In genomic region chr18:58161659-58162058, GRCh38 we compare ENCODE assay signal across 13 cellular contexts.
DNase-seq lines count a peak whose midpoint lies in the region; ATAC-seq and TF ChIP-seq lines count a peak whose summit lies in the region.
"Had no signal": no experiment of that assay in that cellular context is flagged by ENCODE, and none has a peak within 500 bp of the region (broad histone marks: within the 10 kb centered on the region; RNA-seq: fewer than 3 reads in every experiment).

No MANE protein-coding gene starts in this region.

- peaks cover 9% of the 10 kb centered on the region for H3K79me1 ChIP-seq in trophoblast cell (ENCODE audit: low read length)

- no peak overlapping the region for H4K8ac ChIP-seq in trophoblast cell (ENCODE audit: low read depth, low read length)

- POLR2A ChIA-PET in Panc1 (lab: Charles Lee), result no interaction called here
- POLR2A ChIA-PET in PC-9 (lab: Charles Lee; ENCODE audit: unreplicated experiment), result no interaction called here

- in situ Hi-C loops in Panc1 (cut with HindIII; ENCODE audit: low pct_unique_long_range_greater_than_20kb, low sequenced_read_pairs), result no loop called here

- peak overlapping the region; percentile 17; the same call in 1 of the 2 replicates for H3K27ac ChIP-seq in Panc1 (ENCODE audit: low read length)
- no peak overlapping the region for H3K27ac ChIP-seq in trophoblast cell (ENCODE audit: low read depth, low read length)
- no peak overlapping the region for H3K27ac ChIP-seq in PC-9
- H3K27ac ChIP-seq in coronary artery, result no peak overlapping the region

- no peak for TF ChIP-seq CTCF in Panc1 (IDR thresholded peaks at IDR 0.05)
- TF ChIP-seq CTCF in endothelial cell (IDR thresholded peaks at IDR 0.05; ENCODE audit: unreplicated experiment), result no peak
- TF ChIP-seq CTCF in PC-9 (conservative IDR thresholded peaks at IDR 0.05), result no peak
- TF ChIP-seq CTCF in coronary artery (IDR thresholded peaks at IDR 0.05), result no peak

- peaks cover 3% of the 10 kb centered on the region for H3K36me3 Mint-ChIP-seq in endothelial cell (ENCODE audit: low read depth, unreplicated experiment)
- H3K36me3 Mint-ChIP-seq: activated naive CD4-positive, alpha-beta T cell treated with anti-CD3 and anti-CD28 coated beads, Interleukin-2, amount 50 U/mL, for 24 hours had no signal

- no peak overlapping the region for H3K9ac ChIP-seq in trophoblast cell (ENCODE audit: low read length)

- BruUV-seq in Panc1 (replicated peaks; lab: Mats Ljungman, UMichigan), result no TSS peak
- BruUV-seq in PC-9 (replicated peaks; lab: Mats Ljungman, UMichigan), result no TSS peak

- H3K27me3 ChIP-seq in Panc1 (ENCODE audit: control insufficient read depth, insufficient read depth, low read length), result no peaks in the 10 kb centered on the region
- no peaks in the 10 kb centered on the region for H3K27me3 ChIP-seq in trophoblast cell (ENCODE audit: insufficient read depth, low read length)
- no peaks in the 10 kb centered on the region for H3K27me3 ChIP-seq in PC-9 (ENCODE audit: insufficient read depth, low read depth)

- no peaks in the 10 kb centered on the region for H3K79me2 ChIP-seq in trophoblast cell (ENCODE audit: control insufficient read depth, insufficient read depth, low read length, poor library complexity)
- peaks cover 59% of the 10 kb centered on the region; the same call in 1 of the 2 replicates for H3K79me2 ChIP-seq in PC-9 (ENCODE audit: low read depth)

- H3K18ac ChIP-seq in trophoblast cell (ENCODE audit: low read length), result no peak overlapping the region

- ATAC-seq in Panc1, result no peak

- no peak overlapping the region for H3K4me3 ChIP-seq in Panc1 (ENCODE audit: low read depth in 2 of 2, low read length in 2 of 2)
- no peak overlapping the region for H3K4me3 ChIP-seq in trophoblast cell (ENCODE audit: low read depth, low read length)
- H3K4me3 ChIP-seq in PC-9, result no peak overlapping the region
- H3K4me3 ChIP-seq in coronary artery, result no peak overlapping the region

- H3K4me2 ChIP-seq in trophoblast cell (ENCODE audit: low read length) (peak overlapping the region; percentile 38), PC-9 (no peak overlapping the region)

- intact Hi-C loops in Panc1 (cut with micrococcal nuclease; ENCODE audit: unreplicated experiment), result no loop called here
- intact Hi-C loops in PC-9 (cut with micrococcal nuclease; ENCODE audit: unreplicated experiment), result no loop called here

- no peak overlapping the region for H3K23ac ChIP-seq in trophoblast cell (ENCODE audit: low read length)

- CTCF ChIA-PET in Panc1 (lab: Charles Lee), result no interaction called here
- CTCF ChIA-PET in PC-9 (lab: Charles Lee), result no interaction called here

- no peaks in the 10 kb centered on the region for H4K20me1 ChIP-seq in PC-9 (ENCODE audit: insufficient read depth)

- no peak overlapping the region for H4K91ac ChIP-seq in trophoblast cell (ENCODE audit: low read depth, low read length)

- H3K14ac ChIP-seq in trophoblast cell (ENCODE audit: low read length), result no peak overlapping the region

- H3K4me1 ChIP-seq in Panc1 (ENCODE audit: control insufficient read depth, insufficient read depth, low read length) (no peaks in the 10 kb centered on the region), trophoblast cell (ENCODE audit: control insufficient read depth in 1 of 2, insufficient read depth in 2 of 2, low read length in 2 of 2) (peaks cover 6 to 7% of the 10 kb centered on the region in 2 experiments), PC-9 (replicated peaks; ENCODE audit: insufficient read depth) (no peaks in the 10 kb centered on the region)

- H2BK120ac ChIP-seq in trophoblast cell (ENCODE audit: insufficient read depth, low read length, poor library complexity), result no peak overlapping the region

- no peak overlapping the region for H2BK12ac ChIP-seq in trophoblast cell (ENCODE audit: low read length)

- no peak overlapping the region for H3K27ac Mint-ChIP-seq in endothelial cell (ENCODE audit: unreplicated experiment)
- H3K27ac Mint-ChIP-seq: activated naive CD4-positive, alpha-beta T cell treated with anti-CD3 and anti-CD28 coated beads, Interleukin-2, amount 50 U/mL, for 24 hours had no signal

- peaks cover 18% of the 10 kb centered on the region for H3K4me1 Mint-ChIP-seq in endothelial cell (ENCODE audit: unreplicated experiment)
- H3K4me1 Mint-ChIP-seq: activated naive CD4-positive, alpha-beta T cell treated with anti-CD3 and anti-CD28 coated beads, Interleukin-2, amount 50 U/mL, for 24 hours had no signal

- H3K27me3 Mint-ChIP-seq in endothelial cell (ENCODE audit: unreplicated experiment), result no peaks in the 10 kb centered on the region

- WGBS in trophoblast cell (ENCODE audit: extremely low coverage, insufficient coverage, insufficient read length), result no CpG with 5 or more reads among the region's 3 CpGs

- no peak overlapping the region for H2AFZ ChIP-seq in trophoblast cell (ENCODE audit: insufficient read depth, low read length, poor library complexity)
- no peak overlapping the region for H2AFZ ChIP-seq in PC-9

- H3K9me3 ChIP-seq in Panc1 (ENCODE audit: control insufficient read depth, insufficient read depth, low read depth, low read length), result no peaks in the 10 kb centered on the region
- H3K9me3 ChIP-seq in trophoblast cell (ENCODE audit: insufficient read depth, low read depth, low read length), result no peaks in the 10 kb centered on the region
- no peaks in the 10 kb centered on the region for H3K9me3 ChIP-seq in PC-9 (ENCODE audit: insufficient read depth, low read depth)

- peak; percentile 41 for DNase-seq in NCI-H146 (lab: John Stamatoyannopoulos, UW)
- DNase-seq in NCI-H146 treated with DMSO at 0.1 percent for 48 hours (lab: John Stamatoyannopoulos, UW; ENCODE audit: unreplicated experiment), result no peak
- no peak for DNase-seq in Panc1 (ENCODE audit: low read depth, low spot score)
- DNase-seq in endothelial cell (ENCODE audit: low spot score), result peak; percentile 17
- DNase-seq in trophoblast cell, result peak; percentile 31 to 69
- DNase-seq in PC-9, result no peak
- DNase-seq in coronary artery (ENCODE audit: low spot score), result no peak
- no peak for DNase-seq in ureter (ENCODE audit: low spot score)
- DNase-seq: Calu3, mammary epithelial cell, NCI-H1092, T-helper 2 cell had no signal

- H3F3A ChIP-seq in PC-9 (ENCODE audit: insufficient read depth, low read depth), result peaks cover 15% of the 10 kb centered on the region

- H3K4me3 Mint-ChIP-seq in endothelial cell (ENCODE audit: unreplicated experiment), result peak overlapping the region; percentile 82
- H3K4me3 Mint-ChIP-seq: activated naive CD4-positive, alpha-beta T cell treated with anti-CD3 and anti-CD28 coated beads, Interleukin-2, amount 50 U/mL, for 24 hours had no signal

- H4K12ac ChIP-seq in trophoblast cell (ENCODE audit: low read depth, low read length), result no peak overlapping the region

- H3K4ac ChIP-seq in trophoblast cell (ENCODE audit: low read depth, low read length), result no peak overlapping the region

- no peak overlapping the region for H2BK5ac ChIP-seq in trophoblast cell (ENCODE audit: low read depth, low read length, poor library complexity)

- H3K36me3 ChIP-seq in Panc1 (ENCODE audit: control insufficient read depth, insufficient read depth, low read length), result no peaks in the 10 kb centered on the region
- H3K36me3 ChIP-seq in trophoblast cell (ENCODE audit: control insufficient read depth in 1 of 2, insufficient read depth in 2 of 2, low read length in 2 of 2), result no peaks in the 10 kb centered on the region
- H3K36me3 ChIP-seq in PC-9 (ENCODE audit: low read depth), result no peaks in the 10 kb centered on the region

- no peaks in the 10 kb centered on the region for H3K9me2 ChIP-seq in PC-9 (ENCODE audit: insufficient read depth)

- H2AK5ac ChIP-seq in trophoblast cell (ENCODE audit: low read length), result no peak overlapping the region

- H3K9me3 Mint-ChIP-seq in endothelial cell (ENCODE audit: unreplicated experiment), result no peaks in the 10 kb centered on the region
- H3K9me3 Mint-ChIP-seq: activated naive CD4-positive, alpha-beta T cell treated with anti-CD3 and anti-CD28 coated beads, Interleukin-2, amount 50 U/mL, for 24 hours had no signal

Comparison
In these comparisons a context has a peak if more than half of its experiments do, and no peak if none do; other contexts are left out.
1. DNase-seq: peak in NCI-H146 (single experiment), endothelial cell (single experiment) and trophoblast cell (2 of 2); none in NCI-H146 treated with DMSO at 0.1 percent for 48 hours (single experiment), Panc1 (single experiment), PC-9 (0 of 2), coronary artery (single experiment) and ureter (single experiment).